ENCODE assay signal across 1 cellular context in genomic region chr1:33272509-33272908, GRCh38.
TF ChIP-seq lines count a peak whose summit lies in the region.

No MANE protein-coding gene starts in this region.

TF ChIP-seq in WTC11, 78 proteins besides CTCF, POLR2A, EP300 and RAD21 (continued from another document):
- no peak for TF ChIP-seq ZNF281 (CRISPR knock-in tag; IDR thresholded peaks at IDR 0.05)
- TF ChIP-seq PRDM15 (CRISPR knock-in tag; IDR thresholded peaks at IDR 0.05): no peak
- TF ChIP-seq E2F1 (CRISPR knock-in tag; IDR thresholded peaks at IDR 0.05): no peak
TF ChIP-seq in WTC11: peak in this region for 0.
